ENCODE assay signal across 28 cellular contexts in the genomic region with DNA sequence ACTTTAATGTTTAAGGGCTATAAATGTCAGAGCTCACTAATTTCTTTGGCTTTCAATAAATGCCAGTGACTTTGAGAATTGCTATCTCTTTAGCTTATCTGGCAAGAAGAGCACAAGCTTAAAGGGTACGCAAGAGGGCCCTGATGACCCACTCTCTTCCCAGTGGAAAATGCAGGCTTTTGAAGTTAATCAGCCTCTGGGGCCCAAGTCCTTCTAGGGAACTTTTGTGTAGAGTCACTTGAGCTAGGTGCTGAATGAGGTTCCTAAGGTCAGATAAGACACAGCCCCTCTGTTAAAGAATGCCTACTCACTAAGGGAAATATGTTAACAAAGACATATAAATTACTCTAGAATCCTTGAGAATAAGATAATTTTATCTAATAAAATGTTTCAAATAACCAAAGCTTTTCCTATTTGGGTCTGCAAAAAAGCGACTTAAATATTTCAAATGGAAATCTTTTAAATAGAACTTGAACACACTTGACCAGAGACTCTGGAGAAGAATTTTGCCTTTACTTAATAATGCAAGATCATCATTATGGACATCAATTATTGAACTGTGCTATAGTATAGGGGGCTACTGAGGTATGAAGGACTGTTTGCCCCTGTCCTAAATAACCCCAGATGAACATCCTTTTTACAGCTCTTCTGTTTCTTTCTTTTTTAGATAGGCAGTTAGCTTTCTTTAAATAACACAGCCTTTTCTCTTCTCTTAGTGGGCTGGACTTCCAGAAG.
"Had no signal": no experiment of that assay in that cellular context is flagged by ENCODE, and none has a peak within 500 bp of the region (broad histone marks: within the 10 kb centered on the region; RNA-seq: fewer than 3 reads in every experiment).

No MANE protein-coding gene starts in this region.

- DNase-seq: heart left ventricle; hypothalamus; immature natural killer cell; kidney; left colon; left lung; lower lobe of right lung; mammary epithelial cell; mesenchymal stem cell; naive B cell; natural killer cell; nephron progenitor cell; ovary; posterior cingulate gyrus; retina; right cardiac atrium; sigmoid colon; small intestine; spleen; stimulated activated CD4-positive, alpha-beta T cell treated with anti-CD3 and anti-CD28 coated beads, Interleukin-4, amount 100 ng/mL, for 24 hours; stimulated activated naive CD4-positive, alpha-beta T cell; upper lobe of left lung had no signal

- H3K9me3 ChIP-seq: heart left ventricle, left lung, lower lobe of right lung, ovary, prostate gland, sigmoid colon, suprapubic skin, tibial nerve, upper lobe of left lung, vagina had no signal

- FAIRE-seq: islet of Langerhans, kidney, small intestine had no signal

- H3K27ac ChIP-seq: heart left ventricle, left lung, lower lobe of right lung, ovary, prostate gland, sigmoid colon, spleen, suprapubic skin, tibial nerve, upper lobe of left lung, vagina had no signal

- H3K27me3 ChIP-seq: heart left ventricle, left lung, ovary, sigmoid colon, spleen, suprapubic skin, tibial nerve, upper lobe of left lung, vagina had no signal

- H3K36me3 ChIP-seq: heart left ventricle, left lung, lower lobe of right lung, ovary, prostate gland, sigmoid colon, spleen, suprapubic skin, tibial nerve, upper lobe of left lung, vagina had no signal

- ATAC-seq: heart left ventricle; left colon; left lung; lower lobe of right lung; natural killer cell; right cardiac atrium; stimulated activated effector memory CD8-positive, alpha-beta T cell treated with anti-CD3 and anti-CD28 coated beads, Interleukin-12 subunit alpha, Interleukin-12 subunit beta, amount 100 ng/mL, for 72 hours had no signal

- H3K4me3 ChIP-seq: heart left ventricle, left lung, lower lobe of right lung, ovary, prostate gland, sigmoid colon, spleen, suprapubic skin, tibial nerve, upper lobe of left lung, vagina had no signal

- H3K4me1 ChIP-seq: heart left ventricle, left lung, lower lobe of right lung, prostate gland, sigmoid colon, spleen, suprapubic skin, upper lobe of left lung, vagina had no signal
